Comparison of ENCODE assay signal across 21 cellular contexts in the genomic region with DNA sequence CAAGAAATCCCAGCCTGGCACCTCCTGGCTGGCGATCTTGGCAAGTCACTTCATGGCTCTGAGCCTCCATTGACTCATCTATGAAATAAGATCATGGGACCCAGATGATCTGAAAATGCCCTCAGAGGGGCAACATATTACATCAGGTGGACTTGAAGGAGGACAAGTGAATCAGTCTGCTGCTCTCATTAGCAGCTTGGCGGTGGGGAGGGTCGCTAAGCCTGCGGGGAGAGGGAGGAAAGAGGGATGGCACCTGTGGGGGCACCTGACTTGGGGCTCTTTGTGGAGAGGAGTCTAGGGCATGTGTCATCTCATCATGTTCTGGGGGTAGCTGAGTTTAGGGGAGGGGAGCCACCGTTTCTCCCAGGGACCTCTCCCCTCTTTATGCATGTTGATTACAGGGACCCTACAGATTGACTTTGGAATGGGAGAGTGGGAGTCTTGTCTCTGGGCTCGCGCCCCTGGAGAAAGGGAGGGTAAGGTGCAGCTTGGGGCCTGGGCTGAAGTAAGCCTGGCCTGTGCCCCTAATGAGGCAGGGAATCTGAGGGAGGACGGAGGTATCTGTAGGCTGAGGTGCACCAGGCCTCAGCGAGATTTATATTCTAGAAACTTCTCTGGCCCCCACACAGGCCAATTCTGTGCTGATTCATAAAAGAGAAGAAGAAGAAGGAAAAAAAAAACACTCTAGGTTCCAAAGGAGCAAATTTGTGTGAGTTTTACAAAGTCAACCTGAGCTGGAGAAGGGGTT. TPM values are rescaled to one million over a fixed set of nuclear protein-coding genes. Genes with fewer than 3 reads are reported as not detected.
DNase-seq lines count a peak whose midpoint lies in the region; ATAC-seq and TF ChIP-seq lines count a peak whose summit lies in the region.
"Had no signal": no experiment of that assay in that cellular context is flagged by ENCODE, and none has a peak within 500 bp of the region (broad histone marks: within the 10 kb centered on the region; RNA-seq: fewer than 3 reads in every experiment).

No MANE protein-coding gene starts in this region.

- peak overlapping the region; percentile 96 for H3K9ac ChIP-seq in OCI-LY3 (ENCODE audit: low read length)
- H3K9ac ChIP-seq: parathyroid adenoma had no signal

- in situ Hi-C loops in gastrocnemius medialis (cut with MboI; ENCODE audit: low sequenced_read_pairs in 4 of 4) (loop anchor here in 3 of 4 donors (5.0 to 25.0 kb wide), 3 partner anchors 186 to 368 kb away; a partner anchor contains a TSS), KBM-7 (cut with MboI; ENCODE audit: low pct_unique_long_range_greater_than_20kb, low sequenced_read_pairs) (loop anchor here (25.0 kb wide), 1 partner anchor 356 kb away; a partner anchor contains a TSS)

- H3K27me3 Mint-ChIP-seq in activated naive CD4-positive, alpha-beta T cell treated with anti-CD3 and anti-CD28 coated beads, Interleukin-2, amount 50 U/mL, for 24 hours: no peaks in the 10 kb centered on the region
- H3K27me3 Mint-ChIP-seq in activated naive CD8-positive, alpha-beta T cell treated with anti-CD3 and anti-CD28 coated beads for 36 hours: no peaks in the 10 kb centered on the region
- H3K27me3 Mint-ChIP-seq: T-cell had no signal

- no peaks in the 10 kb centered on the region for H3K36me3 Mint-ChIP-seq in activated naive CD4-positive, alpha-beta T cell treated with anti-CD3 and anti-CD28 coated beads, Interleukin-2, amount 50 U/mL, for 24 hours
- no peaks in the 10 kb centered on the region for H3K36me3 Mint-ChIP-seq in activated naive CD8-positive, alpha-beta T cell treated with anti-CD3 and anti-CD28 coated beads for 36 hours
- H3K36me3 Mint-ChIP-seq: activated naive CD8-positive, alpha-beta T cell treated with anti-CD3 and anti-CD28 coated beads, Interleukin-2, amount 10 ng/mL, durations not matched to agents 7 days and 5 days; T-cell; type B pancreatic cell had no signal

- H3K4me3 Mint-ChIP-seq in activated naive CD4-positive, alpha-beta T cell treated with anti-CD3 and anti-CD28 coated beads, Interleukin-2, amount 50 U/mL, for 24 hours: peak overlapping the region; percentile 27
- no peak overlapping the region for H3K4me3 Mint-ChIP-seq in activated naive CD8-positive, alpha-beta T cell treated with anti-CD3 and anti-CD28 coated beads for 36 hours
- H3K4me3 Mint-ChIP-seq: activated naive CD8-positive, alpha-beta T cell treated with anti-CD3 and anti-CD28 coated beads, Interleukin-2, amount 10 ng/mL, durations not matched to agents 7 days and 5 days; T-cell; type B pancreatic cell had no signal

- H4K20me1 ChIP-seq in OCI-LY3 (ENCODE audit: insufficient read depth, low read length): no peaks in the 10 kb centered on the region

- peaks cover 36% of the 10 kb centered on the region for H3K4me1 Mint-ChIP-seq in activated naive CD4-positive, alpha-beta T cell treated with anti-CD3 and anti-CD28 coated beads, Interleukin-2, amount 50 U/mL, for 24 hours
- peaks cover 44% of the 10 kb centered on the region for H3K4me1 Mint-ChIP-seq in activated naive CD8-positive, alpha-beta T cell treated with anti-CD3 and anti-CD28 coated beads for 36 hours

- ATAC-seq in gastrocnemius medialis: peak; percentile 69 to 71
- ATAC-seq: body of pancreas, T-cell had no signal

- H3K9me3 ChIP-seq in OCI-LY3 (ENCODE audit: insufficient read depth, low read length): no peaks in the 10 kb centered on the region
- no peaks in the 10 kb centered on the region for H3K9me3 ChIP-seq in gastrocnemius medialis
- H3K9me3 ChIP-seq: body of pancreas, colonic mucosa, sigmoid colon had no signal

- H3K36me3 ChIP-seq in OCI-LY3 (replicated peaks; ENCODE audit: low read depth, low read length) (no peaks in the 10 kb centered on the region), gastrocnemius medialis (no peaks in the 10 kb centered on the region)
- H3K36me3 ChIP-seq: colonic mucosa, sigmoid colon, WERI-Rb-1 had no signal

- no peak for TF ChIP-seq POLR2A in gastrocnemius medialis (IDR thresholded peaks at IDR 0.05)

- H3K27me3 ChIP-seq in OCI-LY3 (ENCODE audit: low read depth, low read length): no peaks in the 10 kb centered on the region
- no peaks in the 10 kb centered on the region for H3K27me3 ChIP-seq in gastrocnemius medialis
- H3K27me3 ChIP-seq: body of pancreas, colonic mucosa, sigmoid colon had no signal

- no peak overlapping the region for H2AFZ ChIP-seq in OCI-LY3 (ENCODE audit: low read depth, low read length)
- H2AFZ ChIP-seq: parathyroid adenoma had no signal

- H3K4me2 ChIP-seq in OCI-LY3 (ENCODE audit: low read length): peak overlapping the region; percentile 73

- TF ChIP-seq CTCF in OCI-LY3 (IDR thresholded peaks at IDR 0.05; ENCODE audit: low read depth, low read length): no peak; the same call in 1 of the 2 replicates
- peak in 1 of 5 experiments; percentile 10 for TF ChIP-seq CTCF in gastrocnemius medialis (IDR thresholded peaks at IDR 0.05 in 4 of 5, conservative IDR thresholded peaks at IDR 0.05 in 1 of 5)

- H3K27ac Mint-ChIP-seq in activated naive CD4-positive, alpha-beta T cell treated with anti-CD3 and anti-CD28 coated beads, Interleukin-2, amount 50 U/mL, for 24 hours: peak overlapping the region; percentile 73
- peak overlapping the region; percentile 67 for H3K27ac Mint-ChIP-seq in activated naive CD8-positive, alpha-beta T cell treated with anti-CD3 and anti-CD28 coated beads for 36 hours
- H3K27ac Mint-ChIP-seq: activated naive CD8-positive, alpha-beta T cell treated with anti-CD3 and anti-CD28 coated beads, Interleukin-2, amount 10 ng/mL, durations not matched to agents 7 days and 5 days; T-cell; type B pancreatic cell had no signal

- peaks cover 27% of the 10 kb centered on the region for H3K79me2 ChIP-seq in OCI-LY3 (ENCODE audit: low read length)
- H3K79me2 ChIP-seq: parathyroid adenoma had no signal

- H3K27ac ChIP-seq in OCI-LY3 (ENCODE audit: low read length) (peak overlapping the region; percentile 99), gastrocnemius medialis (peak overlapping the region in 1 of 4 donors; percentile 43)
- H3K27ac ChIP-seq: body of pancreas, colonic mucosa, parathyroid adenoma, sigmoid colon, WERI-Rb-1 had no signal

- H3K4me1 ChIP-seq in OCI-LY3 (ENCODE audit: low read length) (peaks cover 96% of the 10 kb centered on the region), gastrocnemius medialis (peaks cover 0 to 9% of the 10 kb centered on the region in 2 donors)
- H3K4me1 ChIP-seq: colonic mucosa, sigmoid colon had no signal

- DNase-seq in activated naive CD4-positive, alpha-beta T cell (lab: John Stamatoyannopoulos, UW): no peak
- no peak for DNase-seq in activated naive CD8-positive, alpha-beta T cell treated with anti-CD3 and anti-CD28 coated beads for 36 hours
- DNase-seq in gastrocnemius medialis: peak in 1 of 2 donors; percentile 45
- DNase-seq in KBM-7: no peak
- no peak for DNase-seq in activated CD8-positive, alpha-beta memory T cell treated with anti-CD3 and anti-CD28 coated beads, Interleukin-2, amount 50 U/mL, for 48 hours
- no peak for DNase-seq in NCI-H1436 treated with DMSO at 0.1 percent for 48 hours (lab: John Stamatoyannopoulos, UW)
- DNase-seq: activated naive CD8-positive, alpha-beta T cell treated with anti-CD3 and anti-CD28 coated beads, Interleukin-2, amount 10 ng/mL, durations not matched to agents 7 days and 5 days; body of pancreas; colonic mucosa; DND-41; hypothalamus; islet precursor cell; NCI-H2029 treated with DMSO at 0.1 percent for 48 hours; NCI-H446 treated with DMSO at 0.1 percent for 48 hours; sigmoid colon; T-cell; WERI-Rb-1 had no signal

- H3K9me3 Mint-ChIP-seq in activated naive CD4-positive, alpha-beta T cell treated with anti-CD3 and anti-CD28 coated beads, Interleukin-2, amount 50 U/mL, for 24 hours: no peaks in the 10 kb centered on the region
- no peaks in the 10 kb centered on the region for H3K9me3 Mint-ChIP-seq in activated naive CD8-positive, alpha-beta T cell treated with anti-CD3 and anti-CD28 coated beads for 36 hours
- H3K9me3 Mint-ChIP-seq: activated naive CD8-positive, alpha-beta T cell treated with anti-CD3 and anti-CD28 coated beads, Interleukin-2, amount 10 ng/mL, durations not matched to agents 7 days and 5 days; T-cell had no signal

- H3K4me3 ChIP-seq in OCI-LY3 (ENCODE audit: low read length): peak overlapping the region; percentile 51
- H3K4me3 ChIP-seq in gastrocnemius medialis: no peak overlapping the region
- H3K4me3 ChIP-seq: body of pancreas, colonic mucosa, sigmoid colon had no signal

- intact Hi-C loops in gastrocnemius medialis (cut with DNase I; ENCODE audit: low total_unique reads): no loop called here

RNA-seq across cellular contexts. Expression of a gene that starts 29.3 kb away (rescaled TPM):
- total RNA-seq in activated naive CD8-positive, alpha-beta T cell treated with anti-CD3 and anti-CD28 coated beads for 36 hours: 10 to 100 TPM; 46.2 to 47.9 TPM
- 1 to 10 TPM in 2 of 4 donors, under 1 TPM in 2; 0.36 to 5.2 (median 1.1) TPM for total RNA-seq in gastrocnemius medialis
- total RNA-seq: body of pancreas had no signal

Comparison
In these comparisons a context has a peak if more than half of its experiments do, and no peak if none do; other contexts are left out.
1. RNA of a gene that starts 29.3 kb away (total RNA-seq): 46.2 to 47.9 TPM in activated naive CD8-positive, alpha-beta T cell treated with anti-CD3 and anti-CD28 coated beads for 36 hours; 0.36 to 5.2 TPM in gastrocnemius medialis; every median in the first group is over 4 times any median in the second.